Comparison of ENCODE assay signal across 8 cellular contexts in genomic region chr2:11746376-11746806, GRCh38. TPM values are rescaled to one million over a fixed set of nuclear protein-coding genes. Genes with fewer than 3 reads are reported as not detected.
DNase-seq lines count a peak whose midpoint lies in the region; ATAC-seq and TF ChIP-seq lines count a peak whose summit lies in the region.

LPIN1 (plus strand) TSS chr2:11746632; CDS start chr2:11765542, 18,910 bp downstream.

- CTCF ChIA-PET in activated CD4-positive, alpha-beta memory T cell treated with anti-CD3 and anti-CD28 coated beads, Interleukin-2, amount 10 ng/mL, durations not matched to agents 7 days and 5 days (lab: Charles Lee), result interaction anchor here (1.3 to 6.2 kb wide), 7 partner anchors 7 to 57 kb away, joined by 3 to 75 read pairs (median 9); no protein-coding TSS in a partner anchor

- peak within 1 kb of the TSS; percentile 92 for H3K4me3 Mint-ChIP-seq in activated CD4-positive, alpha-beta memory T cell treated with anti-CD3 and anti-CD28 coated beads, Interleukin-2, amount 10 ng/mL, durations not matched to agents 7 days and 5 days

- H3K36me3 ChIP-seq in BLaER1 treated with 17β-estradiol and CSF1 and Interleukin-3, amounts not matched to agents 10 nM and 100 nM, result no peaks in the 10 kb centered on the region

- H3K27ac ChIP-seq in BLaER1 treated with 17β-estradiol and CSF1 and Interleukin-3, amounts not matched to agents 10 nM and 100 nM, result peak within 1 kb of the TSS; percentile 62 to 93 (median 89); a peak in 21 of 22 replicates
- H3K27ac ChIP-seq in dorsolateral prefrontal cortex, result peak within 1 kb of the TSS in 58 of 59 donors; percentile 3 to 92 (median 83)

- H3K4me1 ChIP-seq in BLaER1 treated with 17β-estradiol and CSF1 and Interleukin-3, amounts not matched to agents 10 nM and 100 nM, result peaks cover 78 to 89% (median 82%) of the 10 kb centered on the region in 10 experiments

- H3K9me3 ChIP-seq in BLaER1 treated with 17β-estradiol and CSF1 and Interleukin-3, amounts not matched to agents 10 nM and 100 nM (replicated peaks in 1 of 11), result no peaks in the 10 kb centered on the region

- H3K27ac Mint-ChIP-seq in activated CD4-positive, alpha-beta memory T cell treated with anti-CD3 and anti-CD28 coated beads, Interleukin-2, amount 10 ng/mL, durations not matched to agents 7 days and 5 days, result peak within 1 kb of the TSS; percentile 88

- DNase-seq in GM19238 (ENCODE audit: insufficient read length, low spot score), result peak; percentile 62
- DNase-seq in NCI-H82 (lab: John Stamatoyannopoulos, UW), result peak; percentile 94
- peak; percentile 90 for DNase-seq in activated CD4-positive, alpha-beta memory T cell treated with anti-CD3 and anti-CD28 coated beads, Interleukin-2, amount 10 ng/mL, durations not matched to agents 7 days and 5 days
- peak; percentile 82 to 94 (median 88) for DNase-seq in dorsolateral prefrontal cortex
- peak; percentile 82 to 97 for DNase-seq in lower leg skin (ENCODE audit: low spot score in 2 of 2)
- DNase-seq in stimulated activated CD4-positive, alpha-beta T cell treated with anti-CD3 and anti-CD28 coated beads, Interleukin-4, amount 100 ng/mL, for 4 hours, result peak; percentile 83 to 89

- peak; percentile 46 for ATAC-seq in HG03439 (IDR thresholded peaks at IDR 0.05; ENCODE audit: unreplicated experiment)

- intact Hi-C loops in dorsolateral prefrontal cortex (cut with DNase I) (loop anchor here (2.0 to 5.0 kb wide), 2 partner anchors 32 to 54 kb away; no protein-coding TSS in a partner anchor), lower leg skin (cut with DNase I; ENCODE audit: low total_unique reads) (no loop called here)

- TF ChIP-seq CTCF in dorsolateral prefrontal cortex (IDR thresholded peaks at IDR 0.05 in 54 of 56, conservative IDR thresholded peaks at IDR 0.05 in 2 of 56; ENCODE audit: low read depth in 1 of 56, partially characterized antibody in 56 of 56), result peak in 36 of 56 donors; percentile 7 to 65 (median 24)
- no peak for TF ChIP-seq CTCF in lower leg skin (IDR thresholded peaks at IDR 0.05)

- H3K4me3 ChIP-seq in BLaER1 treated with 17β-estradiol and CSF1 and Interleukin-3, amounts not matched to agents 10 nM and 100 nM, result peak within 1 kb of the TSS; percentile 72 to 93 (median 81)
- peak within 1 kb of the TSS; percentile 64 to 95 (median 86) for H3K4me3 ChIP-seq in dorsolateral prefrontal cortex
- peak within 1 kb of the TSS; percentile 61 for H3K4me3 ChIP-seq in lower leg skin (ENCODE audit: low read depth, poor library complexity, severe bottlenecking)

- peaks cover 30 to 46% (median 39%) of the 10 kb centered on the region in 11 experiments; a peak in 21 of 22 replicates for H4K20me1 ChIP-seq in BLaER1 treated with 17β-estradiol and CSF1 and Interleukin-3, amounts not matched to agents 10 nM and 100 nM

- H3K4me1 Mint-ChIP-seq in activated CD4-positive, alpha-beta memory T cell treated with anti-CD3 and anti-CD28 coated beads, Interleukin-2, amount 10 ng/mL, durations not matched to agents 7 days and 5 days, result peaks cover 78% of the 10 kb centered on the region

- H3K4me2 ChIP-seq in BLaER1 treated with 17β-estradiol and CSF1 and Interleukin-3, amounts not matched to agents 10 nM and 100 nM, result peak within 1 kb of the TSS; percentile 91 to 98 (median 94)

- no peak for TF ChIP-seq POLR2A in lower leg skin (IDR thresholded peaks at IDR 0.05)

- POLR2A ChIA-PET in activated CD4-positive, alpha-beta memory T cell treated with anti-CD3 and anti-CD28 coated beads, Interleukin-2, amount 10 ng/mL, durations not matched to agents 7 days and 5 days (lab: Charles Lee), result interaction anchor here (0.6 to 4.8 kb wide), 7 partner anchors 8 to 934 kb away, joined by 3 to 39 read pairs (median 5); partner anchors contain the start of gene PDIA6

- WGBS in lower leg skin, 2 donors, result 0 to 1% methylated on average over 16 to 20 of the region's 49 CpGs

- peak within 1 kb of the TSS; percentile 84 to 93 (median 91) for H3K9ac ChIP-seq in BLaER1 treated with 17β-estradiol and CSF1 and Interleukin-3, amounts not matched to agents 10 nM and 100 nM

- no peaks in the 10 kb centered on the region for H3K27me3 ChIP-seq in BLaER1 treated with 17β-estradiol and CSF1 and Interleukin-3, amounts not matched to agents 10 nM and 100 nM
- no peaks in the 10 kb centered on the region for H3K27me3 ChIP-seq in dorsolateral prefrontal cortex

- no peaks in the 10 kb centered on the region for H3K27me3 Mint-ChIP-seq in activated CD4-positive, alpha-beta memory T cell treated with anti-CD3 and anti-CD28 coated beads, Interleukin-2, amount 10 ng/mL, durations not matched to agents 7 days and 5 days

- peaks cover 9% of the 10 kb centered on the region for H3K36me3 Mint-ChIP-seq in activated CD4-positive, alpha-beta memory T cell treated with anti-CD3 and anti-CD28 coated beads, Interleukin-2, amount 10 ng/mL, durations not matched to agents 7 days and 5 days (ENCODE audit: low read depth)

- H3K9me3 Mint-ChIP-seq in activated CD4-positive, alpha-beta memory T cell treated with anti-CD3 and anti-CD28 coated beads, Interleukin-2, amount 10 ng/mL, durations not matched to agents 7 days and 5 days, result no peaks in the 10 kb centered on the region

RNA-seq across cellular contexts. Expression of gene LPIN1, which starts in this region (rescaled TPM):
- total RNA-seq in activated CD4-positive, alpha-beta memory T cell treated with anti-CD3 and anti-CD28 coated beads, Interleukin-2, amount 10 ng/mL, durations not matched to agents 7 days and 5 days, result 10 to 100 TPM; 54.0 to 57.8 TPM
- 100 to 1,000 TPM in 76 of 120 experiments, 10 to 100 TPM in 44; 68.3 to 159 (median 104) TPM for total RNA-seq in dorsolateral prefrontal cortex
- total RNA-seq in lower leg skin, result 10 to 100 TPM; 15.6 to 45.8 (median 35.0) TPM

Comparison
In these comparisons a context has a peak if more than half of its experiments do, and no peak if none do; other contexts are left out.
1. Peak in every context shown above with its lines: DNase-seq, ATAC-seq, H3K4me3 ChIP-seq and H3K27ac ChIP-seq.
2. CTCF ChIP-seq: peak in dorsolateral prefrontal cortex (36 of 56); none in lower leg skin (0 of 3).